32 cellular contexts compared by ENCODE assay signal in genomic region chr2:135812907-135813511, GRCh38. TPM values are rescaled to one million over a fixed set of nuclear protein-coding genes. Genes with fewer than 3 reads are reported as not detected.
"Had no signal": no experiment of that assay in that cellular context is flagged by ENCODE, and none has a peak within 500 bp of the region (broad histone marks: within the 10 kb centered on the region; RNA-seq: fewer than 3 reads in every experiment).

No MANE protein-coding gene starts in this region.

- H3K27ac ChIP-seq: left lung, lower lobe of right lung, pancreas, prostate gland, sigmoid colon, stomach, testis, thyroid gland, upper lobe of right lung, uterus had no signal

- FAIRE-seq: islet of Langerhans, kidney, pancreas had no signal

- H3K4me2 ChIP-seq: smooth muscle cell had no signal

- H3K27me3 ChIP-seq: left lung, pancreas, sigmoid colon, stomach, testis, thyroid gland, upper lobe of right lung, uterus had no signal

- H3K4me3 ChIP-seq: left lung, lower lobe of right lung, pancreas, prostate gland, sigmoid colon, smooth muscle cell, stomach, testis, thyroid gland, upper lobe of right lung, uterus had no signal

- DNase-seq: hippocampal formation; immature natural killer cell; kidney; left colon; left lung; lower lobe of right lung; mammary epithelial cell; mesenchymal stem cell; naive thymus-derived CD8-positive, alpha-beta T cell; nucleus accumbens; pancreas; posterior cingulate gyrus; retina; right cardiac atrium; sigmoid colon; stimulated activated CD4-positive, alpha-beta T cell treated with anti-CD3 and anti-CD28 coated beads, Interleukin-1b, Interleukin-23, amount 100 ng/mL, for 48 hours; stimulated activated CD4-positive, alpha-beta T cell treated with anti-CD3 and anti-CD28 coated beads, Interleukin-2, amount 100 ng/mL, for 48 hours; stimulated activated CD4-positive, alpha-beta T cell treated with anti-CD3 and anti-CD28 coated beads, Interleukin-4, amount 100 ng/mL, for 4 hours; stimulated activated CD8-positive, alpha-beta memory T cell treated with anti-CD3 and anti-CD28 coated beads, Interleukin-4, amount 100 ng/mL, for 48 hours; stimulated activated naive B cell treated with anti-CD40 and anti-IgM and Interleukin-4, amounts not matched to agents 10 μg/mL and 1 μg/mL and 100 μg/mL, for 72 hours; stimulated activated naive CD8-positive, alpha-beta T cell treated with anti-CD3 and anti-CD28 coated beads, Interleukin-15, Interleukin-2, amounts not matched to agents 100 U/mL and 50 U/mL, for 24 hours; stomach; testis; thyroid gland; trophoblast cell; upper lobe of right lung; uterus had no signal

- H3K36me3 ChIP-seq: left lung, lower lobe of right lung, pancreas, prostate gland, sigmoid colon, stomach, thyroid gland, upper lobe of right lung, uterus had no signal

- ATAC-seq: left colon; left lung; lower lobe of right lung; naive thymus-derived CD8-positive, alpha-beta T cell; pancreas; right cardiac atrium; stimulated activated naive B cell treated with anti-CD40 and anti-IgM and Interleukin-4, amounts not matched to agents 10 μg/mL and 1 μg/mL and 100 μg/mL, for 72 hours; stimulated activated naive CD8-positive, alpha-beta T cell treated with anti-CD3 and anti-CD28 coated beads, Interleukin-15, Interleukin-2, amounts not matched to agents 100 U/mL and 50 U/mL, for 24 hours; upper lobe of right lung had no signal

- H3K9me3 ChIP-seq: lower lobe of right lung, pancreas, prostate gland, sigmoid colon, stomach, testis, thyroid gland, upper lobe of right lung, uterus had no signal

- H3K4me1 ChIP-seq: left lung, lower lobe of right lung, pancreas, prostate gland, sigmoid colon, stomach, testis, thyroid gland, upper lobe of right lung, uterus had no signal

RNA-seq across cellular contexts. Expression of gene LCT, which starts 24.0 kb away (rescaled TPM):
- total RNA-seq: kidney, liver, lower lobe of right lung, mammary epithelial cell, mucosa of gallbladder, right cardiac atrium, upper lobe of right lung had no signal
- polyA plus RNA-seq: immature natural killer cell; liver; naive thymus-derived CD8-positive, alpha-beta T cell; right cardiac atrium; smooth muscle cell; stomach had no signal
